Comparison of ENCODE assay signal across 1 cellular context in genomic region chr17:59620518-59621259, GRCh38.
TF ChIP-seq lines count a peak whose summit lies in the region.

No MANE protein-coding gene starts in this region.

TF ChIP-seq in HepG2, 621 proteins besides CTCF, POLR2A, EP300 and RAD21 (continued from another document):
- peak; percentile 65 for TF ChIP-seq PATZ1 (CRISPR knock-in tag; IDR thresholded peaks at IDR 0.05)
- no peak for TF ChIP-seq CERS6 (CRISPR knock-in tag; IDR thresholded peaks at IDR 0.05)
- 0 out of 2 replicates have a peak, but pooled peaks have one; percentile 9 for TF ChIP-seq ZNF335 (CRISPR knock-in tag; IDR thresholded peaks at IDR 0.05)
- peak; percentile 86 for TF ChIP-seq LCORL (IDR thresholded peaks at IDR 0.05)
- TF ChIP-seq LCORL (CRISPR knock-in tag; IDR thresholded peaks at IDR 0.05) = no peak
- TF ChIP-seq IRF2 (CRISPR knock-in tag; IDR thresholded peaks at IDR 0.05) = 0 out of 2 replicates have a peak, but pooled peaks have one; percentile 15
- no peak for TF ChIP-seq DRAP1 (CRISPR knock-in tag; IDR thresholded peaks at IDR 0.05)
- no peak for TF ChIP-seq ZNF547 (CRISPR knock-in tag; IDR thresholded peaks at IDR 0.05)
- no peak for TF ChIP-seq ZNF550 (CRISPR knock-in tag; IDR thresholded peaks at IDR 0.05; ENCODE audit: borderline replicate concordance)
- TF ChIP-seq KLF11 (CRISPR knock-in tag; IDR thresholded peaks at IDR 0.05) = 0 out of 2 replicates have a peak, but pooled peaks have one; percentile 13
- TF ChIP-seq YEATS4 (CRISPR knock-in tag; IDR thresholded peaks at IDR 0.05; ENCODE audit: borderline replicate concordance) = no peak
- TF ChIP-seq CREBL2 (CRISPR knock-in tag; IDR thresholded peaks at IDR 0.05; ENCODE audit: borderline replicate concordance) = no peak
- no peak for TF ChIP-seq ZC3H4 (CRISPR knock-in tag; IDR thresholded peaks at IDR 0.05; ENCODE audit: borderline replicate concordance)
- no peak for TF ChIP-seq ISX (CRISPR knock-in tag; conservative IDR thresholded peaks at IDR 0.05)
- TF ChIP-seq TGIF2 (CRISPR knock-in tag; IDR thresholded peaks at IDR 0.05) = 0 out of 2 replicates have a peak, but pooled peaks have one; percentile 34
- TF ChIP-seq THAP11 (CRISPR knock-in tag; IDR thresholded peaks at IDR 0.05) = peak; percentile 39
- TF ChIP-seq ZSCAN9 (CRISPR knock-in tag; IDR thresholded peaks at IDR 0.05; ENCODE audit: borderline replicate concordance) = peak; percentile 23; the same call in 1 of the 2 replicates
- TF ChIP-seq HMG20A (CRISPR knock-in tag; IDR thresholded peaks at IDR 0.05; ENCODE audit: borderline replicate concordance) = no peak
- no peak for TF ChIP-seq ZNF773 (CRISPR knock-in tag; IDR thresholded peaks at IDR 0.05; ENCODE audit: borderline replicate concordance)
- TF ChIP-seq SAP130 (CRISPR knock-in tag; IDR thresholded peaks at IDR 0.05; ENCODE audit: low read depth) = 0 out of 2 replicates have a peak, but pooled peaks have one; percentile 26
- no peak for TF ChIP-seq ZNF703 (CRISPR knock-in tag; IDR thresholded peaks at IDR 0.05; ENCODE audit: borderline replicate concordance)
- TF ChIP-seq ZNF225 (CRISPR knock-in tag; IDR thresholded peaks at IDR 0.05) = no peak
- no peak for TF ChIP-seq MYPOP (CRISPR knock-in tag; IDR thresholded peaks at IDR 0.05)
- no peak for TF ChIP-seq ZNF530 (CRISPR knock-in tag; IDR thresholded peaks at IDR 0.05; ENCODE audit: low read depth)
- no peak for TF ChIP-seq TFDP1 (CRISPR knock-in tag; IDR thresholded peaks at IDR 0.05; ENCODE audit: borderline replicate concordance)
- TF ChIP-seq CREB3 (CRISPR knock-in tag; IDR thresholded peaks at IDR 0.05) = no peak
- 0 out of 2 replicates have a peak, but pooled peaks have one; percentile 33 for TF ChIP-seq ZNF33B (CRISPR knock-in tag; IDR thresholded peaks at IDR 0.05)
